Comparison of ENCODE assay signal across 12 cellular contexts in genomic region chr6:139568956-139569538, GRCh38.
DNase-seq lines count a peak whose midpoint lies in the region; ATAC-seq and TF ChIP-seq lines count a peak whose summit lies in the region.
"Had no signal": no experiment of that assay in that cellular context is flagged by ENCODE, and none has a peak within 500 bp of the region (broad histone marks: within the 10 kb centered on the region; RNA-seq: fewer than 3 reads in every experiment).

No MANE protein-coding gene starts in this region.

- no peaks in the 10 kb centered on the region for H3K27me3 Mint-ChIP-seq in nephron progenitor cell (ENCODE audit: low read depth, poor library complexity)

- ATAC-seq in stimulated activated effector memory CD8-positive, alpha-beta T cell treated with anti-CD3 and anti-CD28 coated beads, Interleukin-12 subunit alpha, Interleukin-12 subunit beta, amount 100 ng/mL, for 72 hours: peak; percentile 11
- ATAC-seq in HG02870 (IDR thresholded peaks at IDR 0.05; ENCODE audit: unreplicated experiment) (no peak), left lobe of liver (no peak)

- H3K4me1 Mint-ChIP-seq in stimulated activated effector memory CD8-positive, alpha-beta T cell treated with anti-CD3 and anti-CD28 coated beads, Interleukin-12 subunit alpha, Interleukin-12 subunit beta, amount 100 ng/mL, for 72 hours: peaks cover 7% of the 10 kb centered on the region
- H3K4me1 Mint-ChIP-seq in nephron progenitor cell: peaks cover 43% of the 10 kb centered on the region
- H3K4me1 Mint-ChIP-seq: immature natural killer cell had no signal

- H3K36me3 ChIP-seq in adipocyte (ENCODE audit: control insufficient read depth, insufficient read depth, low read length, severe bottlenecking): no peaks in the 10 kb centered on the region
- H3K36me3 ChIP-seq: prostate gland, vagina had no signal

- no peak for TF ChIP-seq CTCF in nephron progenitor cell (IDR thresholded peaks at IDR 0.05)

- peaks cover 20% of the 10 kb centered on the region for H3K4me1 ChIP-seq in adipocyte (ENCODE audit: control insufficient read depth, insufficient read depth, low read length)
- H3K4me1 ChIP-seq: prostate gland, vagina had no signal

- no peaks in the 10 kb centered on the region for H3K9me3 ChIP-seq in adipocyte (ENCODE audit: control insufficient read depth, low read length)
- H3K9me3 ChIP-seq: prostate gland, vagina had no signal

- H3K27ac Mint-ChIP-seq in stimulated activated effector memory CD8-positive, alpha-beta T cell treated with anti-CD3 and anti-CD28 coated beads, Interleukin-12 subunit alpha, Interleukin-12 subunit beta, amount 100 ng/mL, for 72 hours: no peak overlapping the region
- H3K27ac Mint-ChIP-seq in nephron progenitor cell: no peak overlapping the region
- H3K27ac Mint-ChIP-seq: immature natural killer cell had no signal

- H3K36me3 Mint-ChIP-seq in stimulated activated effector memory CD8-positive, alpha-beta T cell treated with anti-CD3 and anti-CD28 coated beads, Interleukin-12 subunit alpha, Interleukin-12 subunit beta, amount 100 ng/mL, for 72 hours: no peaks in the 10 kb centered on the region
- no peaks in the 10 kb centered on the region for H3K36me3 Mint-ChIP-seq in nephron progenitor cell (ENCODE audit: low read depth)
- H3K36me3 Mint-ChIP-seq: immature natural killer cell had no signal

- DNase-seq in HCEC 1CT (peak; percentile 96), adipocyte (ENCODE audit: low read depth) (peak; percentile 79), glomerular endothelial cell (ENCODE audit: extremely low read depth, low read depth, low spot score) (peak; percentile 45), NCI-H1436 treated with DMSO at 0.1 percent for 48 hours (lab: John Stamatoyannopoulos, UW) (no peak), left lobe of liver (ENCODE audit: low spot score) (no peak), nephron progenitor cell (no peak)
- DNase-seq in stimulated activated effector memory CD8-positive, alpha-beta T cell treated with anti-CD3 and anti-CD28 coated beads, Interleukin-12 subunit alpha, Interleukin-12 subunit beta, amount 100 ng/mL, for 72 hours (ENCODE audit: low spot score in 2 of 2): no peak
- DNase-seq: immature natural killer cell, NCI-H146 had no signal

- H3K4me3 Mint-ChIP-seq in stimulated activated effector memory CD8-positive, alpha-beta T cell treated with anti-CD3 and anti-CD28 coated beads, Interleukin-12 subunit alpha, Interleukin-12 subunit beta, amount 100 ng/mL, for 72 hours: no peak overlapping the region
- no peak overlapping the region for H3K4me3 Mint-ChIP-seq in nephron progenitor cell
- H3K4me3 Mint-ChIP-seq: immature natural killer cell had no signal

- no peak overlapping the region for H3K9ac ChIP-seq in adipocyte (ENCODE audit: low read length)

- peak overlapping the region; percentile 31 for H3K4me3 ChIP-seq in adipocyte (ENCODE audit: low read length)
- H3K4me3 ChIP-seq: prostate gland, vagina had no signal

- H3K27me3 ChIP-seq in adipocyte (replicated peaks; ENCODE audit: control insufficient read depth, insufficient read depth, low read length): no peaks in the 10 kb centered on the region
- H3K27me3 ChIP-seq: vagina had no signal

- H3K9me3 Mint-ChIP-seq in stimulated activated effector memory CD8-positive, alpha-beta T cell treated with anti-CD3 and anti-CD28 coated beads, Interleukin-12 subunit alpha, Interleukin-12 subunit beta, amount 100 ng/mL, for 72 hours: no peaks in the 10 kb centered on the region
- H3K9me3 Mint-ChIP-seq in nephron progenitor cell: peaks cover 3% of the 10 kb centered on the region
- H3K9me3 Mint-ChIP-seq: immature natural killer cell had no signal

Comparison
In these comparisons a context has a peak if more than half of its experiments do, and no peak if none do; other contexts are left out.
1. DNase-seq: peak in HCEC 1CT (single experiment), adipocyte (single experiment) and glomerular endothelial cell (single experiment); none in stimulated activated effector memory CD8-positive, alpha-beta T cell treated with anti-CD3 and anti-CD28 coated beads, Interleukin-12 subunit alpha, Interleukin-12 subunit beta, amount 100 ng/mL, for 72 hours (0 of 2), NCI-H1436 treated with DMSO at 0.1 percent for 48 hours (single experiment), left lobe of liver (single experiment) and nephron progenitor cell (single experiment).